8 cellular contexts compared by ENCODE assay signal in the genomic region with DNA sequence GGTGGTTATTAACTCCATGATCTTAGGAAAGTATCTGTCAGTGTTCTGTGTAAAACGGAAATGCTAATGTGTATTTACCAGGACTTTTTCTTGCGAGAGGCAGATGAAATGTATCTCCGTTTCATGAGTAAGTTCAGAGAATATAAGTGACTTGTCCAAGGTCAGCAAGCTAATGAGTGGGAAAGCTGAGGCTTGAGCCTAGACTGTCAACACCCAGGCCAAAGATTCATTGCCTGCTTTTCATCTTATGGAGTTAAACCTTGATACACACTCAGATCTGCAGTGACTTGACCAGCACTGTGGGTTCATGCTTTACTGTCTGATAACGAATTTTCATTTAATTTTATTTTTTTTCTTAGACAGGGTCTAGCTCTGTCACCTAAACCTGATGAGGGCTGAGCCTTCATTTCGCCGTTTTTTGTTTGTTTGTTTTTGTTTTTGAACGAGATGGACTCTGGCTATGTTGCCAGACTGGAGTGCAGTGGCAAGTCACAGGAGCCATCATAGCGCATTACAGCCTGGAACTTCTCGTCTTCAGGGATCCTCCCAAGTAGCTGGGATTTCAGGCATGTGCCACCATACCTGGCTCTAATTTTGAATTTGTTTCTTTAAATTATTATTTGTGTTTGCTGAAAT. TPM values are rescaled to one million over a fixed set of nuclear protein-coding genes. Genes with fewer than 3 reads are reported as not detected.
A peak's percentile ranks its signal among the peaks of the same experiment; 100 is the strongest.
DNase-seq lines count a peak whose midpoint lies in the region; ATAC-seq and TF ChIP-seq lines count a peak whose summit lies in the region.

No MANE protein-coding gene starts in this region.

- H3K36me3 Mint-ChIP-seq in progenitor cell of endocrine pancreas (ENCODE audit: insufficient read depth): peaks cover 9% of the 10 kb centered on the region

- peaks cover 0 to 19% (median 6%) of the 10 kb centered on the region in 4 donors for H3K4me1 ChIP-seq in Peyer's patch

- H3K27me3 Mint-ChIP-seq in progenitor cell of endocrine pancreas: no peaks in the 10 kb centered on the region

- peak overlapping the region; percentile 95 for H3K27ac Mint-ChIP-seq in progenitor cell of endocrine pancreas

- peak overlapping the region; percentile 89 to 96 (median 92) for H3K27ac ChIP-seq in Peyer's patch

- H3K27me3 ChIP-seq in Peyer's patch: no peaks in the 10 kb centered on the region

- H3K36me3 ChIP-seq in Peyer's patch: peaks cover 0 to 12% (median 0%) of the 10 kb centered on the region in 3 donors

- no peaks in the 10 kb centered on the region for H3K9me3 ChIP-seq in Peyer's patch

- TF ChIP-seq CTCF in Peyer's patch (IDR thresholded peaks at IDR 0.05) (no peak), epithelial cell of proximal tubule (conservative IDR thresholded peaks at IDR 0.05; ENCODE audit: low read depth, low read length) (no peak), progenitor cell of endocrine pancreas (IDR thresholded peaks at IDR 0.05; ENCODE audit: unreplicated experiment) (no peak)

- ATAC-seq in GM21526 (IDR thresholded peaks at IDR 0.05; ENCODE audit: low FRiP score, unreplicated experiment): no peak

- no peak for TF ChIP-seq POLR2A in Peyer's patch (IDR thresholded peaks at IDR 0.05)

- DNase-seq in Peyer's patch: no peak
- no peak for DNase-seq in epithelial cell of proximal tubule (ENCODE audit: low read depth)
- no peak for DNase-seq in progenitor cell of endocrine pancreas (ENCODE audit: low spot score, unreplicated experiment)
- no peak for DNase-seq in SKM-1 (lab: John Stamatoyannopoulos, UW; ENCODE audit: unreplicated experiment)
- no peak for DNase-seq in hippocampal formation (lab: John Stamatoyannopoulos, UW)
- DNase-seq in NCI-H1417 treated with DMSO at 0.1 percent for 48 hours (lab: John Stamatoyannopoulos, UW): no peak

- no peaks in the 10 kb centered on the region for H3K9me3 Mint-ChIP-seq in progenitor cell of endocrine pancreas (ENCODE audit: low read depth)

- peak overlapping the region; percentile 83 for H3K4me3 ChIP-seq in GM08714 (ENCODE audit: low read length)
- peak overlapping the region; percentile 90 to 97 (median 92) for H3K4me3 ChIP-seq in Peyer's patch
- H3K4me3 ChIP-seq in epithelial cell of proximal tubule (ENCODE audit: low read depth, low read length): peak overlapping the region; percentile 85

- peak overlapping the region; percentile 96 for H3K4me3 Mint-ChIP-seq in progenitor cell of endocrine pancreas (ENCODE audit: low read depth)

- H3K4me1 Mint-ChIP-seq in progenitor cell of endocrine pancreas (ENCODE audit: low read depth): peaks cover 19% of the 10 kb centered on the region

RNA-seq across cellular contexts. Expression of gene JTB, which starts 0.9 kb away (rescaled TPM):
- total RNA-seq in Peyer's patch (100 to 1,000 TPM; 172 to 321 (median 193) TPM), epithelial cell of proximal tubule (170 and 314 TPM in 2 replicates), progenitor cell of endocrine pancreas (75.0 and 76.5 TPM in 2 replicates)

RNA-seq across cellular contexts. Expression of gene RAB13, which starts 7.7 kb away (rescaled TPM):
- total RNA-seq in Peyer's patch (10 to 100 TPM; 15.1 to 51.2 (median 15.8) TPM), epithelial cell of proximal tubule (30.5 and 41.9 TPM in 2 replicates), progenitor cell of endocrine pancreas (83.3 and 90.4 TPM in 2 replicates)

RNA-seq across cellular contexts. Expression of gene CREB3L4, which starts 10.7 kb away (rescaled TPM):
- total RNA-seq in Peyer's patch (10 to 100 TPM; 14.5 to 21.6 (median 16.6) TPM), epithelial cell of proximal tubule (10.7 and 15.3 TPM in 2 replicates), progenitor cell of endocrine pancreas (36.6 and 41.7 TPM in 2 replicates)

RNA-seq across cellular contexts. Expression of gene RPS27, which starts 12.2 kb away (rescaled TPM):
- total RNA-seq in Peyer's patch (1,000 to 10,000 TPM in 1 of 4 donors, 100 to 1,000 TPM in 3; 660 to 1,996 (median 833) TPM), epithelial cell of proximal tubule (1,876 and 2,488 TPM in 2 replicates), progenitor cell of endocrine pancreas (2,170 and 2,294 TPM in 2 replicates)

RNA-seq across cellular contexts. Expression of gene SLC39A1, which starts 15.1 kb away (rescaled TPM):
- total RNA-seq in Peyer's patch: 10 to 100 TPM; 20.6 to 73.0 (median 60.1) TPM
- 107 and 145 TPM in 2 replicates for total RNA-seq in epithelial cell of proximal tubule
- 70.6 and 75.4 TPM in 2 replicates for total RNA-seq in progenitor cell of endocrine pancreas
